8 cellular contexts compared by ENCODE assay signal in the genomic region with DNA sequence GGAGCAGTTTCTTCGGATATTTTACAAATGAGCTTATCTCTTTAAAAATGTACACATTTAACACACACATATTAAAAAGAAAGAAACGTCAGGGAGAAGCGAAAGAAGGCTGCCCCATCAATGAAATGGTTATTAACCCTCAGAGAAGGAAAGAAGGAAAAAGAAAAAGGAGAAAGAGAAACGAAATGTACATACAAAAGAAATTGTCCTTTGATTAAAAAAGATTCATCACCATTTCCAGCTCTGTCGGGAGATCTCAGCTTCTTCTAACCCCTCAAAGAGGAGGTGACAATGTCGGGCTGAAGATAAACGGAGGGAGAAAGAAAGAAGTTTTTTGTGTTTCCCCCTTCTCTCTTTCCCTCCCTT. TPM values are rescaled to one million over a fixed set of nuclear protein-coding genes. Genes with fewer than 3 reads are reported as not detected.
DNase-seq lines count a peak whose midpoint lies in the region; ATAC-seq and TF ChIP-seq lines count a peak whose summit lies in the region.

No MANE protein-coding gene starts in this region.

- TF ChIP-seq POLR2A in lower leg skin (IDR thresholded peaks at IDR 0.05): no peak

- H3K9me3 ChIP-seq in ascending aorta (no peaks in the 10 kb centered on the region), thoracic aorta (no peaks in the 10 kb centered on the region)

- intact Hi-C loops in ascending aorta (cut with DNase I): loop anchor here (1.0 to 5.0 kb wide), 5 partner anchors 67 to 1659 kb away; a partner anchor contains a TSS
- intact Hi-C loops in lower leg skin (cut with DNase I; ENCODE audit: low total_unique reads): loop anchor here (10.0 kb wide), 1 partner anchor 465 kb away; no protein-coding TSS in a partner anchor

- peak overlapping the region; percentile 70 to 80 for H3K4me3 ChIP-seq in ascending aorta
- peak overlapping the region; percentile 23 for H3K4me3 ChIP-seq in lower leg skin (ENCODE audit: low read depth, poor library complexity, severe bottlenecking)
- peak overlapping the region; percentile 75 for H3K4me3 ChIP-seq in thoracic aorta

- peak overlapping the region; percentile 87 for H3K4me3 Mint-ChIP-seq in activated T-cell treated with anti-CD3 and anti-CD28 coated beads, Interleukin-2, amount 50 U/mL, for 24 hours

- TF ChIP-seq CTCF in ascending aorta (IDR thresholded peaks at IDR 0.05): no peak
- no peak for TF ChIP-seq CTCF in lower leg skin (IDR thresholded peaks at IDR 0.05)
- TF ChIP-seq CTCF in thoracic aorta (IDR thresholded peaks at IDR 0.05): no peak

- peaks cover 2% of the 10 kb centered on the region for H3K36me3 Mint-ChIP-seq in activated T-cell treated with anti-CD3 and anti-CD28 coated beads, Interleukin-2, amount 50 U/mL, for 24 hours (ENCODE audit: low read depth)

- no peak for DNase-seq in activated T-cell treated with anti-CD3 and anti-CD28 coated beads, Interleukin-2, amount 50 U/mL, for 24 hours
- DNase-seq in activated T-cell treated with anti-CD3 and anti-CD28 coated beads, Interleukin-2, amount 50 U/mL, for 1 hour: no peak
- no peak for DNase-seq in ascending aorta (ENCODE audit: low spot score in 2 of 2)
- no peak for DNase-seq in lower leg skin (ENCODE audit: low spot score in 2 of 2)
- DNase-seq in thoracic aorta (ENCODE audit: low spot score): no peak
- DNase-seq in NCI-H1436 treated with DMSO at 0.1 percent for 48 hours (lab: John Stamatoyannopoulos, UW): no peak
- DNase-seq in stimulated activated CD8-positive, alpha-beta memory T cell treated with anti-CD3 and anti-CD28 coated beads, Interleukin-4, amount 100 ng/mL, for 48 hours: no peak
- no peak for DNase-seq in NCI-H2081 treated with DMSO at 0.1 percent for 48 hours (lab: John Stamatoyannopoulos, UW)

- no peaks in the 10 kb centered on the region for H3K9me3 Mint-ChIP-seq in activated T-cell treated with anti-CD3 and anti-CD28 coated beads, Interleukin-2, amount 50 U/mL, for 24 hours

- no peak for ATAC-seq in thoracic aorta (ENCODE audit: insufficient number of reproducible peaks, low FRiP score, low read depth)

- WGBS in lower leg skin, 2 donors: 0 to 2% methylated on average over 7 of the region's 7 CpGs

- no peaks in the 10 kb centered on the region for H3K27me3 ChIP-seq in ascending aorta
- H3K27me3 ChIP-seq in thoracic aorta (replicated peaks; ENCODE audit: insufficient read depth): no peaks in the 10 kb centered on the region

- peak overlapping the region; percentile 86 for H3K27ac Mint-ChIP-seq in activated T-cell treated with anti-CD3 and anti-CD28 coated beads, Interleukin-2, amount 50 U/mL, for 24 hours

- H3K27me3 Mint-ChIP-seq in activated T-cell treated with anti-CD3 and anti-CD28 coated beads, Interleukin-2, amount 50 U/mL, for 24 hours: peaks cover 57% of the 10 kb centered on the region

- H3K36me3 ChIP-seq in ascending aorta (no peaks in the 10 kb centered on the region), thoracic aorta (no peaks in the 10 kb centered on the region)

- peaks cover 48% of the 10 kb centered on the region for H3K4me1 Mint-ChIP-seq in activated T-cell treated with anti-CD3 and anti-CD28 coated beads, Interleukin-2, amount 50 U/mL, for 24 hours (ENCODE audit: low read depth)

- H3K4me1 ChIP-seq in ascending aorta (peaks cover 0 to 12% of the 10 kb centered on the region in 2 donors), thoracic aorta (ENCODE audit: control insufficient read depth in 1 of 2, low read depth in 2 of 2) (peaks cover 7 to 49% of the 10 kb centered on the region in 2 donors)

- peak overlapping the region; percentile 57 to 69 for H3K27ac ChIP-seq in ascending aorta
- peak overlapping the region; percentile 75 to 79 for H3K27ac ChIP-seq in thoracic aorta

RNA-seq across cellular contexts. Expression of a gene that starts 1.5 kb away (rescaled TPM):
- 3.9 TPM for total RNA-seq in ascending aorta
- total RNA-seq in lower leg skin: 10 to 100 TPM; 37.4 to 69.3 (median 42.7) TPM
- total RNA-seq in thoracic aorta: 10 to 100 TPM; 16.2 to 26.5 TPM

Comparison
In these comparisons a context has a peak if more than half of its experiments do, and no peak if none do; other contexts are left out.
1. H3K4me3 ChIP-seq: peak in every context shown above with its lines; median percentile 75 in ascending aorta; 75 in thoracic aorta; 23 in lower leg skin.